In genomic region chr4:71290074-71290473, GRCh38 we compare ENCODE assay signal across 18 cellular contexts. TPM values are rescaled to one million over a fixed set of nuclear protein-coding genes. Genes with fewer than 3 reads are reported as not detected.
DNase-seq lines count a peak whose midpoint lies in the region; TF ChIP-seq lines count a peak whose summit lies in the region.
"Had no signal": no experiment of that assay in that cellular context is flagged by ENCODE, and none has a peak within 500 bp of the region (broad histone marks: within the 10 kb centered on the region; RNA-seq: fewer than 3 reads in every experiment).

No MANE protein-coding gene starts in this region.

- DNase-seq in AG08396 (ENCODE audit: low spot score) = peak; percentile 70
- DNase-seq in MG63 = peak; percentile 74
- DNase-seq in epithelial cell of esophagus (ENCODE audit: low read depth) = peak; percentile 45
- DNase-seq in non-pigmented ciliary epithelial cell (ENCODE audit: low read depth) = peak; percentile 78
- no peak for DNase-seq in T-helper 2 cell
- no peak for DNase-seq in KG1 (lab: John Stamatoyannopoulos, UW)
- no peak for DNase-seq in T1000 (lab: John Stamatoyannopoulos, UW)
- no peak for DNase-seq in NCI-H82 (lab: John Stamatoyannopoulos, UW)
- DNase-seq: activated CD8-positive, alpha-beta T cell treated with anti-CD3 and anti-CD28 coated beads for 36 hours; activated effector memory CD4-positive, alpha-beta T cell treated with Interleukin-2 at 50 U/mL for 16 hours; DMS79 treated with DMSO at 0.1 percent for 48 hours; NCI-H1417 treated with DMSO at 0.1 percent for 48 hours; NCI-H524 treated with DMSO at 0.1 percent for 48 hours; spleen had no signal

- no peaks in the 10 kb centered on the region for H3K27me3 ChIP-seq in MG63
- H3K27me3 ChIP-seq: cardiac muscle cell, spleen had no signal

- no peak for TF ChIP-seq CTCF in epithelial cell of esophagus (IDR thresholded peaks at IDR 0.05; ENCODE audit: insufficient read depth, low read depth, low read length, missing control alignments)

- H3K4me3 ChIP-seq in MG63 = no peak overlapping the region
- H3K4me3 ChIP-seq in epithelial cell of esophagus (ENCODE audit: low read length) = no peak overlapping the region
- H3K4me3 ChIP-seq: cardiac muscle cell, spleen, thoracic aorta had no signal

- H3K9me3 ChIP-seq in MG63 = no peaks in the 10 kb centered on the region
- H3K9me3 ChIP-seq: spleen, thoracic aorta had no signal

- no peaks in the 10 kb centered on the region for H3K36me3 ChIP-seq in MG63
- H3K36me3 ChIP-seq: cardiac muscle cell, spleen, thoracic aorta had no signal

RNA-seq across cellular contexts. Expression of gene SLC4A4, which starts 48.7 kb away (rescaled TPM):
- 1.1 and 6.7 TPM in 2 replicates for total RNA-seq in MG63 (2014; rRNA removed; shearing (Covaris generic); ENCODE audit: low replicate concordance)
- total RNA-seq: HepG2, lung microvascular endothelial cell had no signal

Comparison
In these comparisons a context has a peak if more than half of its experiments do, and no peak if none do; other contexts are left out.
1. DNase-seq: peak in AG08396 (single experiment), MG63 (single experiment), epithelial cell of esophagus (single experiment) and non-pigmented ciliary epithelial cell (single experiment); none in T-helper 2 cell (0 of 5), KG1 (single experiment), T1000 (single experiment) and NCI-H82 (single experiment).